ENCODE assay signal across 10 cellular contexts in genomic region chr22:50298937-50299656, GRCh38. TPM values are rescaled to one million over a fixed set of nuclear protein-coding genes. Genes with fewer than 3 reads are reported as not detected.
DNase-seq lines count a peak whose midpoint lies in the region; ATAC-seq and TF ChIP-seq lines count a peak whose summit lies in the region.
"Had no signal": no experiment of that assay in that cellular context is flagged by ENCODE, and none has a peak within 500 bp of the region (broad histone marks: within the 10 kb centered on the region; RNA-seq: fewer than 3 reads in every experiment).

No MANE protein-coding gene starts in this region.

- peaks cover 56% of the 10 kb centered on the region for H3K4me1 Mint-ChIP-seq in activated B cell treated with CpG ODN at 0.5 μM for 24 hours

- H3K27me3 Mint-ChIP-seq in activated B cell treated with CpG ODN at 0.5 μM for 24 hours: peaks cover 2% of the 10 kb centered on the region

- H3K4me3 Mint-ChIP-seq in activated B cell treated with CpG ODN at 0.5 μM for 24 hours: peak overlapping the region; percentile 32

- POLR2A ChIA-PET in activated B cell treated with CpG ODN at 0.5 μM for 24 hours (lab: Charles Lee): no interaction called here

- intact Hi-C loops in activated B cell treated with CpG ODN at 0.5 μM for 24 hours (cut with micrococcal nuclease): no loop called here

- peaks cover 2% of the 10 kb centered on the region for H3K4me1 ChIP-seq in iPS-15b (ENCODE audit: control insufficient read depth, insufficient read depth, low read length)

- H3K36me3 Mint-ChIP-seq in activated B cell treated with CpG ODN at 0.5 μM for 24 hours (ENCODE audit: low read depth): no peaks in the 10 kb centered on the region

- CTCF ChIA-PET in activated B cell treated with CpG ODN at 0.5 μM for 24 hours (lab: Charles Lee): no interaction called here

- no peak overlapping the region for H3K27ac Mint-ChIP-seq in activated B cell treated with CpG ODN at 0.5 μM for 24 hours

- no peak overlapping the region for H3K9ac ChIP-seq in iPS-15b (ENCODE audit: low read depth, low read length)

- no peak for TF ChIP-seq CTCF in activated B cell treated with CpG ODN at 0.5 μM for 24 hours (IDR thresholded peaks at IDR 0.05)

- peaks cover 4% of the 10 kb centered on the region for H3K36me3 ChIP-seq in iPS-15b (ENCODE audit: control insufficient read depth, insufficient read depth, low read length)

- H3K4me3 ChIP-seq in iPS-15b (ENCODE audit: low read depth, low read length) (peak overlapping the region; percentile 26), skin epidermis (peak overlapping the region; percentile 11 to 38 (median 26))

- peak; percentile 47 for ATAC-seq in activated B cell treated with CpG ODN at 0.5 μM for 24 hours (ENCODE audit: low read depth)

- DNase-seq in ELF-1 (ENCODE audit: low read depth, low spot score) (peak; percentile 24), activated B cell treated with CpG ODN at 0.5 μM for 24 hours (no peak), NCI-H1105 treated with DMSO at 0.1 percent for 48 hours (lab: John Stamatoyannopoulos, UW) (no peak), medulla oblongata (ENCODE audit: extremely low spot score) (no peak), dedifferentiated amniotic fluid mesenchymal stem cell (ENCODE audit: extremely low spot score) (no peak)
- DNase-seq in activated T-cell treated with anti-CD3 and anti-CD28 coated beads, Interleukin-2, amount 50 U/mL, for 1 hour: no peak
- DNase-seq: DND-41, SHP77 treated with DMSO at 0.1 percent for 48 hours had no signal

- no peaks in the 10 kb centered on the region for H3K9me3 ChIP-seq in iPS-15b (ENCODE audit: control insufficient read depth, insufficient read depth, low read length)

- peak overlapping the region in 18 of 21 experiments; percentile 7 to 99 (median 70) for H3K27ac ChIP-seq in skin epidermis

- no peaks in the 10 kb centered on the region for H3K9me3 Mint-ChIP-seq in activated B cell treated with CpG ODN at 0.5 μM for 24 hours

- H3K27me3 ChIP-seq in iPS-15b (ENCODE audit: control insufficient read depth, insufficient read depth, low read length): no peaks in the 10 kb centered on the region

RNA-seq across cellular contexts. Expression of gene PLXNB2, which starts 8.3 kb away (rescaled TPM):
- total RNA-seq in activated B cell treated with CpG ODN at 0.5 μM for 24 hours: 18.6 and 20.6 TPM in 2 replicates

RNA-seq across cellular contexts. Expression of gene DENND6B, which starts 27.7 kb away (rescaled TPM):
- total RNA-seq in activated B cell treated with CpG ODN at 0.5 μM for 24 hours: 3.2 and 5.2 TPM in 2 replicates

RNA-seq across cellular contexts. Expression of gene MAPK11, which starts 28.9 kb away (rescaled TPM):
- 10.7 and 11.3 TPM in 2 replicates for total RNA-seq in activated B cell treated with CpG ODN at 0.5 μM for 24 hours

RNA-seq across cellular contexts. Expression of gene MAPK12, which starts 37.6 kb away (rescaled TPM):
- total RNA-seq in activated B cell treated with CpG ODN at 0.5 μM for 24 hours: 4.1 and 4.4 TPM in 2 replicates

RNA-seq across cellular contexts. Expression of gene PPP6R2, which starts 44.0 kb away (rescaled TPM):
- total RNA-seq in activated B cell treated with CpG ODN at 0.5 μM for 24 hours: 64.0 and 77.3 TPM in 2 replicates
